ENCODE assay signal across 1 cellular context in the genomic region with DNA sequence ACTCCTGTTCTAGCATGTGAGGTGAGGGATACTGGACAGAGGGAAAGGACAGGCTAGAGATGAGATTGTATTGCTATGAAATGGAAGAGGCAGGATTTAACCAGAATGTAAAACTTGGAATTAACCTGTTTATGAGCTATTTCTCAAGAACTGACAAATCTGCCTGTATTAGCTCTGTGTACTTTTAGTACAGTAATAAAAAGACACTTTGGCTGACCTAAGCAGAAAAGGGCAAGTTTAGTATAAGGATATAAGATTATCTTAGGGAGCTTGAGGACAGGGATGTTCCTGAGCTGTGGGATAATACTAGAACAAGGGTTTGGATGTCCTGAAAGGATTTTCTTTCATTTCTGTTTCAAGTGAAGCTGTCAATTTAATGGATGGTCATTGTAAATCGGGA.
TF ChIP-seq lines count a peak whose summit lies in the region.

No MANE protein-coding gene starts in this region.

TF ChIP-seq in WTC11, 78 proteins besides CTCF, POLR2A, EP300 and RAD21 (continued from another document):
- TF ChIP-seq, protein P1, sequence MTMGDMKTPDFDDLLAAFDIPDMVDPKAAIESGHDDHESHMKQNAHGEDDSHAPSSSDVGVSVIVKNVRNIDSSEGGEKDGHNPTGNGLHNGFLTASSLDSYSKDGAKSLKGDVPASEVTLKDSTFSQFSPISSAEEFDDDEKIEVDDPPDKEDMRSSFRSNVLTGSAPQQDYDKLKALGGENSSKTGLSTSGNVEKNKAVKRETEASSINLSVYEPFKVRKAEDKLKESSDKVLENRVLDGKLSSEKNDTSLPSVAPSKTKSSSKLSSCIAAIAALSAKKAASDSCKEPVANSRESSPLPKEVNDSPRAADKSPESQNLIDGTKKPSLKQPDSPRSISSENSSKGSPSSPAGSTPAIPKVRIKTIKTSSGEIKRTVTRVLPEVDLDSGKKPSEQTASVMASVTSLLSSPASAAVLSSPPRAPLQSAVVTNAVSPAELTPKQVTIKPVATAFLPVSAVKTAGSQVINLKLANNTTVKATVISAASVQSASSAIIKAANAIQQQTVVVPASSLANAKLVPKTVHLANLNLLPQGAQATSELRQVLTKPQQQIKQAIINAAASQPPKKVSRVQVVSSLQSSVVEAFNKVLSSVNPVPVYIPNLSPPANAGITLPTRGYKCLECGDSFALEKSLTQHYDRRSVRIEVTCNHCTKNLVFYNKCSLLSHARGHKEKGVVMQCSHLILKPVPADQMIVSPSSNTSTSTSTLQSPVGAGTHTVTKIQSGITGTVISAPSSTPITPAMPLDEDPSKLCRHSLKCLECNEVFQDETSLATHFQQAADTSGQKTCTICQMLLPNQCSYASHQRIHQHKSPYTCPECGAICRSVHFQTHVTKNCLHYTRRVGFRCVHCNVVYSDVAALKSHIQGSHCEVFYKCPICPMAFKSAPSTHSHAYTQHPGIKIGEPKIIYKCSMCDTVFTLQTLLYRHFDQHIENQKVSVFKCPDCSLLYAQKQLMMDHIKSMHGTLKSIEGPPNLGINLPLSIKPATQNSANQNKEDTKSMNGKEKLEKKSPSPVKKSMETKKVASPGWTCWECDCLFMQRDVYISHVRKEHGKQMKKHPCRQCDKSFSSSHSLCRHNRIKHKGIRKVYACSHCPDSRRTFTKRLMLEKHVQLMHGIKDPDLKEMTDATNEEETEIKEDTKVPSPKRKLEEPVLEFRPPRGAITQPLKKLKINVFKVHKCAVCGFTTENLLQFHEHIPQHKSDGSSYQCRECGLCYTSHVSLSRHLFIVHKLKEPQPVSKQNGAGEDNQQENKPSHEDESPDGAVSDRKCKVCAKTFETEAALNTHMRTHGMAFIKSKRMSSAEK (CRISPR knock-in tag; IDR thresholded peaks at IDR 0.05; ENCODE audit: borderline replicate concordance): no peak
- no peak for TF ChIP-seq ZNF232 (CRISPR knock-in tag; IDR thresholded peaks at IDR 0.05)
- TF ChIP-seq JUN (CRISPR knock-in tag; IDR thresholded peaks at IDR 0.05): no peak
- TF ChIP-seq SOX15 (CRISPR knock-in tag; IDR thresholded peaks at IDR 0.05): no peak
- TF ChIP-seq, protein P2, sequence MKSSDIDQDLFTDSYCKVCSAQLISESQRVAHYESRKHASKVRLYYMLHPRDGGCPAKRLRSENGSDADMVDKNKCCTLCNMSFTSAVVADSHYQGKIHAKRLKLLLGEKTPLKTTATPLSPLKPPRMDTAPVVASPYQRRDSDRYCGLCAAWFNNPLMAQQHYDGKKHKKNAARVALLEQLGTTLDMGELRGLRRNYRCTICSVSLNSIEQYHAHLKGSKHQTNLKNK (CRISPR knock-in tag; IDR thresholded peaks at IDR 0.05): no peak
- TF ChIP-seq, protein P3, sequence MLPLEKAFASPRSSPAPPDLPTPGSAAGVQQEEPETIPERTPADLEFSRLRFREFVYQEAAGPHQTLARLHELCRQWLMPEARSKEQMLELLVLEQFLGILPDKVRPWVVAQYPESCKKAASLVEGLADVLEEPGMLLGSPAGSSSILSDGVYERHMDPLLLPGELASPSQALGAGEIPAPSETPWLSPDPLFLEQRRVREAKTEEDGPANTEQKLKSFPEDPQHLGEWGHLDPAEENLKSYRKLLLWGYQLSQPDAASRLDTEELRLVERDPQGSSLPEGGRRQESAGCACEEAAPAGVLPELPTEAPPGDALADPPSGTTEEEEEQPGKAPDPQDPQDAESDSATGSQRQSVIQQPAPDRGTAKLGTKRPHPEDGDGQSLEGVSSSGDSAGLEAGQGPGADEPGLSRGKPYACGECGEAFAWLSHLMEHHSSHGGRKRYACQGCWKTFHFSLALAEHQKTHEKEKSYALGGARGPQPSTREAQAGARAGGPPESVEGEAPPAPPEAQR (CRISPR knock-in tag; IDR thresholded peaks at IDR 0.05): no peak
